Comparison of ENCODE assay signal across 8 cellular contexts in genomic region chr4:55545133-55545532, GRCh38. TPM values are rescaled to one million over a fixed set of nuclear protein-coding genes. Genes with fewer than 3 reads are reported as not detected.
DNase-seq lines count a peak whose midpoint lies in the region; TF ChIP-seq lines count a peak whose summit lies in the region.

No MANE protein-coding gene starts in this region.

- no peaks in the 10 kb centered on the region for H3K9me3 ChIP-seq in NT2/D1 (ENCODE audit: insufficient read depth, low read length)
- no peaks in the 10 kb centered on the region for H3K9me3 ChIP-seq in duodenal mucosa (ENCODE audit: control insufficient read depth in 1 of 2, low read length in 2 of 2)
- no peaks in the 10 kb centered on the region for H3K9me3 ChIP-seq in neural cell (ENCODE audit: low read length)

- peaks cover 40% of the 10 kb centered on the region for H3K79me2 ChIP-seq in neural cell (replicated peaks; ENCODE audit: insufficient read depth, low read length)

- H3K4me3 ChIP-seq in NT2/D1 (ENCODE audit: insufficient read length, low read depth), result peak overlapping the region; percentile 61
- H3K4me3 ChIP-seq in duodenal mucosa (ENCODE audit: low read depth in 1 of 2, low read length in 2 of 2), result peak overlapping the region; percentile 88 to 94
- H3K4me3 ChIP-seq in neural cell (ENCODE audit: low read length), result peak overlapping the region; percentile 98

- no peak for TF ChIP-seq RAD21 in neural cell (conservative IDR thresholded peaks at IDR 0.05)

- H3K4me2 ChIP-seq in neural cell (ENCODE audit: low read length), result peak overlapping the region; percentile 94

- H3K4me1 ChIP-seq in NT2/D1 (ENCODE audit: insufficient read depth, insufficient read length) (no peaks in the 10 kb centered on the region), duodenal mucosa (ENCODE audit: control insufficient read depth in 1 of 2, insufficient read depth in 2 of 2, low read length in 2 of 2) (peaks cover 7 to 29% of the 10 kb centered on the region in 2 donors)

- H3K27ac ChIP-seq in duodenal mucosa (ENCODE audit: low read depth, low read length), result peak overlapping the region; percentile 90
- peak overlapping the region; percentile 91 for H3K27ac ChIP-seq in neural cell (ENCODE audit: low read length)

- no peak for TF ChIP-seq CTCF in neural cell (IDR thresholded peaks at IDR 0.05; ENCODE audit: poor library complexity, severe bottlenecking)

- H3K27me3 ChIP-seq in NT2/D1 (ENCODE audit: insufficient read depth, insufficient read length), result no peaks in the 10 kb centered on the region
- no peaks in the 10 kb centered on the region for H3K27me3 ChIP-seq in duodenal mucosa (ENCODE audit: control insufficient read depth in 1 of 2, insufficient read depth in 2 of 2, low read length in 2 of 2)
- no peaks in the 10 kb centered on the region for H3K27me3 ChIP-seq in neural cell (ENCODE audit: insufficient read depth, low read depth, low read length)

- H4K20me1 ChIP-seq in neural cell (ENCODE audit: insufficient read depth), result no peaks in the 10 kb centered on the region

- H3K36me3 ChIP-seq in NT2/D1 (ENCODE audit: insufficient read depth, insufficient read length, low read length) (peaks cover 5% of the 10 kb centered on the region), duodenal mucosa (ENCODE audit: control insufficient read depth in 1 of 2, insufficient read depth in 2 of 2, low read length in 2 of 2) (no peaks in the 10 kb centered on the region), neural cell (ENCODE audit: insufficient read depth, low read length) (no peaks in the 10 kb centered on the region)

- H3K9ac ChIP-seq in NT2/D1 (ENCODE audit: insufficient read length, low read depth) (peak overlapping the region; percentile 85), duodenal mucosa (ENCODE audit: low read depth in 1 of 2, low read length in 2 of 2) (peak overlapping the region; percentile 64 to 74), neural cell (ENCODE audit: low read length) (peak overlapping the region; percentile 88)

- H3F3A ChIP-seq in neural cell (ENCODE audit: insufficient read depth, low read length, poor library complexity, severe bottlenecking), result peaks cover 7% of the 10 kb centered on the region

- H3K9me2 ChIP-seq in neural cell (ENCODE audit: insufficient read depth, low read length), result no peaks in the 10 kb centered on the region

- H2AFZ ChIP-seq in neural cell (ENCODE audit: low read depth, low read length), result no peak overlapping the region

- DNase-seq in NCI-H1092 treated with DMSO at 0.1 percent for 48 hours (lab: John Stamatoyannopoulos, UW), result peak; percentile 30
- no peak for DNase-seq in NCI-H1092 (lab: John Stamatoyannopoulos, UW)
- DNase-seq in NT2/D1 (ENCODE audit: low read depth, low spot score), result no peak
- no peak for DNase-seq in inferior parietal cortex (ENCODE audit: extremely low spot score)
- DNase-seq in SIG-M5 (lab: John Stamatoyannopoulos, UW), result no peak
- DNase-seq in KG1 (lab: John Stamatoyannopoulos, UW), result no peak

- TF ChIP-seq EP300 in neural cell (conservative IDR thresholded peaks at IDR 0.05; ENCODE audit: poor library complexity, severe bottlenecking), result no peak

TF ChIP-seq in neural cell, 6 proteins besides CTCF, POLR2A, EP300 and RAD21:
- TF ChIP-seq TAF1 (IDR thresholded peaks at IDR 0.05; ENCODE audit: low read depth), result no peak
- no peak for TF ChIP-seq SMC3 (conservative IDR thresholded peaks at IDR 0.05; ENCODE audit: poor library complexity)
- no peak for TF ChIP-seq MXI1 (conservative IDR thresholded peaks at IDR 0.05; ENCODE audit: poor library complexity, severe bottlenecking)
- TF ChIP-seq, protein P1, sequence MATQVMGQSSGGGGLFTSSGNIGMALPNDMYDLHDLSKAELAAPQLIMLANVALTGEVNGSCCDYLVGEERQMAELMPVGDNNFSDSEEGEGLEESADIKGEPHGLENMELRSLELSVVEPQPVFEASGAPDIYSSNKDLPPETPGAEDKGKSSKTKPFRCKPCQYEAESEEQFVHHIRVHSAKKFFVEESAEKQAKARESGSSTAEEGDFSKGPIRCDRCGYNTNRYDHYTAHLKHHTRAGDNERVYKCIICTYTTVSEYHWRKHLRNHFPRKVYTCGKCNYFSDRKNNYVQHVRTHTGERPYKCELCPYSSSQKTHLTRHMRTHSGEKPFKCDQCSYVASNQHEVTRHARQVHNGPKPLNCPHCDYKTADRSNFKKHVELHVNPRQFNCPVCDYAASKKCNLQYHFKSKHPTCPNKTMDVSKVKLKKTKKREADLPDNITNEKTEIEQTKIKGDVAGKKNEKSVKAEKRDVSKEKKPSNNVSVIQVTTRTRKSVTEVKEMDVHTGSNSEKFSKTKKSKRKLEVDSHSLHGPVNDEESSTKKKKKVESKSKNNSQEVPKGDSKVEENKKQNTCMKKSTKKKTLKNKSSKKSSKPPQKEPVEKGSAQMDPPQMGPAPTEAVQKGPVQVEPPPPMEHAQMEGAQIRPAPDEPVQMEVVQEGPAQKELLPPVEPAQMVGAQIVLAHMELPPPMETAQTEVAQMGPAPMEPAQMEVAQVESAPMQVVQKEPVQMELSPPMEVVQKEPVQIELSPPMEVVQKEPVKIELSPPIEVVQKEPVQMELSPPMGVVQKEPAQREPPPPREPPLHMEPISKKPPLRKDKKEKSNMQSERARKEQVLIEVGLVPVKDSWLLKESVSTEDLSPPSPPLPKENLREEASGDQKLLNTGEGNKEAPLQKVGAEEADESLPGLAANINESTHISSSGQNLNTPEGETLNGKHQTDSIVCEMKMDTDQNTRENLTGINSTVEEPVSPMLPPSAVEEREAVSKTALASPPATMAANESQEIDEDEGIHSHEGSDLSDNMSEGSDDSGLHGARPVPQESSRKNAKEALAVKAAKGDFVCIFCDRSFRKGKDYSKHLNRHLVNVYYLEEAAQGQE (IDR thresholded peaks at IDR 0.05; ENCODE audit: borderline replicate concordance), result no peak
- TF ChIP-seq POLR2AphosphoS5 (IDR thresholded peaks at IDR 0.05), result no peak
- TF ChIP-seq EZH2 (IDR thresholded peaks at IDR 0.05; ENCODE audit: borderline replicate concordance, insufficient read depth, low read length, poor library complexity, severe bottlenecking), result no peak

RNA-seq across cellular contexts. Expression of gene CLOCK, which starts 1.6 kb away (rescaled TPM):
- 8.7 and 13.0 TPM in 2 replicates for polyA plus RNA-seq in neural cell
- polyA minus RNA-seq in neural cell, result 36.3 and 47.1 TPM in 2 replicates

RNA-seq across cellular contexts. Expression of gene PDCL2, which starts 46.9 kb away (rescaled TPM):
- not detected in 2 replicates for polyA plus RNA-seq in neural cell
- polyA minus RNA-seq in neural cell, result not detected in 2 replicates
